13 cellular contexts compared by ENCODE assay signal in the genomic region with DNA sequence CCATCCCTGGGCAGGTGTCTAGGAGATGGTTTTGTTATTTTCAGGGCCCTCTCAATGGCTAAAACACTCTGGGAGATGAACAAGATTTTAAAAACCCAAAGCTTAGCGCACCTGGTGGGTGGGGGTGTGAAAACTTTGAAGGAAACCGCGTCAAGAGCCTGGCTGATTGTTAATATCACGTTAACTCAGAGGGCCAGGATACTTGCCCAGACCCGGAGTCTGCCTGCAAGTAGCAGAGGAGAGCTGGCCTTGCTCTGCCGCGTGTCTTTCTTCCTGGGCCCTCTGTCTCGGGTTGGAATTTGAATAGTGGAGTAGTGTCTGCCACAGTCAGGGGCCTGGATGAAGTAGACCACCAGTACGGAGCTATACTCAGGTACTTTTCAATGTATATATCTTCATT. TPM values are rescaled to one million over a fixed set of nuclear protein-coding genes. Genes with fewer than 3 reads are reported as not detected.
DNase-seq lines count a peak whose midpoint lies in the region; ATAC-seq, FAIRE-seq and TF ChIP-seq lines count a peak whose summit lies in the region.
"Had no signal": no experiment of that assay in that cellular context is flagged by ENCODE, and none has a peak within 500 bp of the region (broad histone marks: within the 10 kb centered on the region; RNA-seq: fewer than 3 reads in every experiment).

No MANE protein-coding gene starts in this region.

- peak; percentile 20 for DNase-seq in DND-41
- no peak for DNase-seq in activated naive CD4-positive, alpha-beta T cell treated with anti-CD3 and anti-CD28 coated beads, Interleukin-2, amount 50 U/mL, for 72 hours (ENCODE audit: low spot score in 2 of 2)
- DNase-seq in right lobe of liver, result no peak
- DNase-seq in urothelium cell line (ENCODE audit: low spot score), result no peak
- DNase-seq in GM13977 (ENCODE audit: low spot score), result no peak
- no peak for DNase-seq in NCI-H146 (lab: John Stamatoyannopoulos, UW)
- no peak for DNase-seq in caudate nucleus (lab: John Stamatoyannopoulos, UW)
- DNase-seq: mesendoderm, NCI-H2171 treated with DMSO at 0.1 percent for 48 hours, SW 1271 had no signal

- H3K36me3 Mint-ChIP-seq in activated naive CD4-positive, alpha-beta T cell treated with anti-CD3 and anti-CD28 coated beads, Interleukin-2, amount 50 U/mL, for 72 hours, result peaks cover 0 to 6% of the 10 kb centered on the region in 2 donors

- H3K36me3 ChIP-seq in ACC112 (ENCODE audit: insufficient read depth, low read length) (0 out of 2 replicates have a peak, but pooled peaks cover 3% of the 10 kb centered on the region), DND-41 (ENCODE audit: insufficient read depth, low read length) (peaks cover 20% of the 10 kb centered on the region), right lobe of liver (peaks cover 0 to 8% (median 0%) of the 10 kb centered on the region in 4 donors)

- peaks cover 4% of the 10 kb centered on the region; the same call in 1 of the 2 replicates for H3K27me3 ChIP-seq in ACC112 (ENCODE audit: insufficient read depth, low read length)
- no peaks in the 10 kb centered on the region for H3K27me3 ChIP-seq in DND-41 (ENCODE audit: insufficient read depth, low read length, poor library complexity)
- no peaks in the 10 kb centered on the region for H3K27me3 ChIP-seq in right lobe of liver

- H3K27ac ChIP-seq in ACC112 (ENCODE audit: low read depth, low read length) (no peak overlapping the region), DND-41 (ENCODE audit: low read length) (peak overlapping the region; percentile 74), right lobe of liver (peak overlapping the region; percentile 83 to 95 (median 92)), caudate nucleus (ENCODE audit: low read depth, low read length) (no peak overlapping the region)

- H3K4me3 ChIP-seq in ACC112 (ENCODE audit: low read depth, low read length) (peak overlapping the region; percentile 99), DND-41 (ENCODE audit: low read depth in 1 of 2, low read length in 2 of 2) (peak overlapping the region; percentile 51 to 63; a peak in 3 of 4 replicates), right lobe of liver (peak overlapping the region in 2 of 3 donors; percentile 89 to 94)

- H3K9me3 ChIP-seq in DND-41 (ENCODE audit: insufficient read depth, low read length, severe bottlenecking), result no peaks in the 10 kb centered on the region
- H3K9me3 ChIP-seq in right lobe of liver, result no peaks in the 10 kb centered on the region

- no peaks in the 10 kb centered on the region for H4K20me1 ChIP-seq in DND-41 (ENCODE audit: insufficient read depth, low read length)

- H3K27ac Mint-ChIP-seq in activated naive CD4-positive, alpha-beta T cell treated with anti-CD3 and anti-CD28 coated beads, Interleukin-2, amount 50 U/mL, for 72 hours, result peak overlapping the region; percentile 68 to 85

- intact Hi-C loops in right lobe of liver (cut with DNase I), result no loop called here

- no peak for TF ChIP-seq POLR2A in right lobe of liver (IDR thresholded peaks at IDR 0.05)

- peak overlapping the region; percentile 89 for H3K4me2 ChIP-seq in DND-41 (ENCODE audit: insufficient read depth, low read length)

- ATAC-seq in DND-41 (ENCODE audit: insufficient read depth, low read depth) (no peak), right lobe of liver (no peak)
- no peak for ATAC-seq in activated naive CD4-positive, alpha-beta T cell treated with anti-CD3 and anti-CD28 coated beads, Interleukin-2, amount 50 U/mL, for 72 hours

- H3K9ac ChIP-seq in DND-41 (ENCODE audit: low read depth, low read length), result peak overlapping the region; percentile 84

- in situ Hi-C loops in GM13977 (cut with MboI; ENCODE audit: low pct_unique_long_range_greater_than_20kb, low sequenced_read_pairs, unreplicated experiment), result no loop called here

- TF ChIP-seq CTCF in DND-41 (IDR thresholded peaks at IDR 0.05; ENCODE audit: borderline replicate concordance, extremely low read depth, low read length, poor library complexity, severe bottlenecking) (no peak), right lobe of liver (IDR thresholded peaks at IDR 0.05) (no peak), GM13977 (IDR thresholded peaks at IDR 0.05; ENCODE audit: extremely low read depth, insufficient read depth, missing control alignments) (no peak)

- H3K4me1 ChIP-seq in ACC112 (ENCODE audit: control insufficient read depth, insufficient read depth, low read length, unreplicated experiment), result peaks cover 6% of the 10 kb centered on the region
- H3K4me1 ChIP-seq in DND-41 (ENCODE audit: insufficient read depth, low read length), result peaks cover 25% of the 10 kb centered on the region
- H3K4me1 ChIP-seq in right lobe of liver, result peaks cover 0 to 36% (median 10%) of the 10 kb centered on the region in 4 donors

- H2AFZ ChIP-seq in ACC112 (ENCODE audit: low read length, unreplicated experiment), result no peak overlapping the region
- H2AFZ ChIP-seq in DND-41 (ENCODE audit: low read depth, low read length), result no peak overlapping the region; the same call in 1 of the 2 replicates

- 62% methylated on average over 5 of the region's 9 CpGs for WGBS in right lobe of liver (ENCODE audit: insufficient coverage, low coverage, low lambda C conversion rate, missing lambda C conversion rate)

- H3K79me2 ChIP-seq in ACC112 (ENCODE audit: control insufficient read depth, insufficient read depth, low read length, unreplicated experiment) (peaks cover 5% of the 10 kb centered on the region), DND-41 (ENCODE audit: insufficient read depth, low read length) (peaks cover 56% of the 10 kb centered on the region)

- no peaks in the 10 kb centered on the region for H3K9me3 Mint-ChIP-seq in activated naive CD4-positive, alpha-beta T cell treated with anti-CD3 and anti-CD28 coated beads, Interleukin-2, amount 50 U/mL, for 72 hours
- H3K9me3 Mint-ChIP-seq: CD14-positive monocyte had no signal

- no peak for FAIRE-seq in urothelium cell line (lab: Jason Lieb, UNC)
- FAIRE-seq: endometrium had no signal

RNA-seq across cellular contexts. Expression of a gene that starts 1.1 kb away (rescaled TPM):
- 10 to 100 TPM; 26.9 to 27.7 TPM for total RNA-seq in activated naive CD4-positive, alpha-beta T cell treated with anti-CD3 and anti-CD28 coated beads, Interleukin-2, amount 50 U/mL, for 72 hours
- total RNA-seq in right lobe of liver, result 10 to 100 TPM; 36.5 to 53.4 (median 42.3) TPM

Comparison
In these comparisons a context has a peak if more than half of its experiments do, and no peak if none do; other contexts are left out.
1. H3K27ac ChIP-seq: peak in DND-41 (single experiment) and right lobe of liver (3 of 3); none in ACC112 (single experiment) and caudate nucleus (single experiment).
2. Peak in every context shown above with its lines, with median percentiles within 50 percentile points of each other: H3K4me3 ChIP-seq.